ENCODE assay signal across 1 cellular context in genomic region chr7:100894860-100895700, GRCh38.
TF ChIP-seq lines count a peak whose summit lies in the region.

No MANE protein-coding gene starts in this region.

TF ChIP-seq in K562, 482 proteins besides CTCF, POLR2A, EP300 and RAD21 (continued from another document):
- TF ChIP-seq ZBTB5 (IDR thresholded peaks at IDR 0.05), result no peak
- TF ChIP-seq ZNF639 (CRISPR knock-in tag; conservative IDR thresholded peaks at IDR 0.05 in 1 of 2, IDR thresholded peaks at IDR 0.05 in 1 of 2), result no peak
- TF ChIP-seq ZNF592 (IDR thresholded peaks at IDR 0.05), result no peak
- no peak for TF ChIP-seq FOXP4 (CRISPR knock-in tag; IDR thresholded peaks at IDR 0.05; ENCODE audit: borderline replicate concordance)
- TF ChIP-seq CREB3L1 (IDR thresholded peaks at IDR 0.05; ENCODE audit: borderline replicate concordance, low read depth), result no peak
- TF ChIP-seq NR2F6 (CRISPR knock-in tag; IDR thresholded peaks at IDR 0.05), result no peak
- no peak for TF ChIP-seq MBD2 (IDR thresholded peaks at IDR 0.05; ENCODE audit: borderline replicate concordance, low read depth)
- TF ChIP-seq TAF9B (IDR thresholded peaks at IDR 0.05; ENCODE audit: partially characterized antibody), result no peak
- no peak for TF ChIP-seq ZNF175 (CRISPR knock-in tag; IDR thresholded peaks at IDR 0.05; ENCODE audit: low read depth)
- peak; percentile 83 for TF ChIP-seq SAFB (IDR thresholded peaks at IDR 0.05; ENCODE audit: borderline replicate concordance, low read depth, low read length)
- no peak for TF ChIP-seq POLR3G (IDR thresholded peaks at IDR 0.05; ENCODE audit: extremely low read depth, insufficient read length, insufficient replicate concordance)
- TF ChIP-seq JUNB (CRISPR knock-in tag; conservative IDR thresholded peaks at IDR 0.05), result no peak
- TF ChIP-seq MAZ (CRISPR knock-in tag; conservative IDR thresholded peaks at IDR 0.05 in 1 of 2, IDR thresholded peaks at IDR 0.05 in 1 of 2), result peak; percentile 42 to 78; a peak in 2 of 4 replicates
- no peak for TF ChIP-seq MYBL2 (IDR thresholded peaks at IDR 0.05; ENCODE audit: low read depth)
- TF ChIP-seq MYBL2 (CRISPR knock-in tag; IDR thresholded peaks at IDR 0.05; ENCODE audit: borderline replicate concordance), result no peak
- TF ChIP-seq KDM1A (IDR thresholded peaks at IDR 0.05), result no peak
- TF ChIP-seq ZNF277 (CRISPR knock-in tag; IDR thresholded peaks at IDR 0.05; ENCODE audit: borderline replicate concordance), result no peak
- 0 out of 2 replicates have a peak, but pooled peaks have one; percentile 26 for TF ChIP-seq ATF6 (CRISPR knock-in tag; IDR thresholded peaks at IDR 0.05)
- no peak for TF ChIP-seq ZNF75A (CRISPR knock-in tag; IDR thresholded peaks at IDR 0.05)
- TF ChIP-seq ZBTB7A (IDR thresholded peaks at IDR 0.05; ENCODE audit: borderline replicate concordance, control insufficient read depth, low read depth, low read length), result peak; percentile 99
- no peak for TF ChIP-seq SMAD3 (CRISPR knock-in tag; conservative IDR thresholded peaks at IDR 0.05)
